Comparison of ENCODE assay signal across 8 cellular contexts in genomic region chr6:37731888-37732287, GRCh38. TPM values are rescaled to one million over a fixed set of nuclear protein-coding genes. Genes with fewer than 3 reads are reported as not detected.
DNase-seq lines count a peak whose midpoint lies in the region; ATAC-seq lines count a peak whose summit lies in the region.

No MANE protein-coding gene starts in this region.

- DNase-seq in GM19240 (ENCODE audit: insufficient read length, low spot score): peak; percentile 83
- peak in 69 of 76 experiments; percentile 22 to 87 (median 64) for DNase-seq in HUDEP-2 (lab: John Stamatoyannopoulos, UW; ENCODE audit: unreplicated experiment in 76 of 76)
- DNase-seq in activated CD8-positive, alpha-beta memory T cell treated with anti-CD3 and anti-CD28 coated beads for 24 hours: peak; percentile 80
- DNase-seq in stimulated activated CD4-positive, alpha-beta T cell treated with anti-CD3 and anti-CD28 coated beads, Interleukin-15, amount 100 ng/mL, for 48 hours (ENCODE audit: low read depth in 2 of 2): peak; percentile 8 to 44
- no peak for DNase-seq in dermis blood vessel endothelial cell
- DNase-seq in putamen (ENCODE audit: low spot score): no peak
- DNase-seq in COR-L47 (lab: John Stamatoyannopoulos, UW): no peak

- no peak for ATAC-seq in HG02763 (IDR thresholded peaks at IDR 0.05; ENCODE audit: unreplicated experiment)

RNA-seq across cellular contexts. Expression of gene MDGA1, which starts 34.2 kb away (rescaled TPM):
- total RNA-seq in dermis blood vessel endothelial cell: 0.88 and 1.4 TPM in 2 replicates

Comparison
In these comparisons a context has a peak if more than half of its experiments do, and no peak if none do; other contexts are left out.
1. DNase-seq: peak in GM19240 (single experiment), HUDEP-2 (69 of 76), activated CD8-positive, alpha-beta memory T cell treated with anti-CD3 and anti-CD28 coated beads for 24 hours (single experiment) and stimulated activated CD4-positive, alpha-beta T cell treated with anti-CD3 and anti-CD28 coated beads, Interleukin-15, amount 100 ng/mL, for 48 hours (2 of 2); none in dermis blood vessel endothelial cell (single experiment), putamen (single experiment) and COR-L47 (single experiment).